Comparison of ENCODE assay signal across 9 cellular contexts in the genomic region with DNA sequence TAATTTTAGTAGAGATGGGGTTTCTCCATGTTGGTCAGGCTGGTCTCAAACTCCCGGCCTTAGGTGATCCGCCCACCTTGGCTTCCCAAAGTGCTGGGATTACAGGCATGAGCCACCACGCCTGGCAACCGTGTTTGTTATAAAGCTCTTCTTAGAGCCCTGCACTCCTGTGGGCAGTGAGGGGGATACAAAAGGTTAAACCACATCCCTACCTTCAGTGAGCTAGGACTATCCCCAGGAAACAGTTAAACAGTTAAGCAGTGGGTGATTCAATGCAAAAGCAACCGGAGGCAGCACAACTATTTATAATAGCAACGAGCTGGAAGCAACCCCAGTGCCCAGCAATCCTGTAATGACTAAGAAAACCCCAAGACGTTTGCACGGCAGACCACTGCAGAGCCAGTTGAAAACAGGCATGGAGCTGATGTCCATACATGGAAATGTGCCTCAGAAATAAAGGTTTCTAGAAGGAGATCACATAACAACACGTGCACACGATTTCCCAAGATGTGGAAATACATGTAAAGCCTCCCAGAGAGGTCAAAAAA.
A peak's percentile ranks its signal among the peaks of the same experiment; 100 is the strongest.
DNase-seq lines count a peak whose midpoint lies in the region; ATAC-seq lines count a peak whose summit lies in the region.
"Had no signal": no experiment of that assay in that cellular context is flagged by ENCODE, and none has a peak within 500 bp of the region (broad histone marks: within the 10 kb centered on the region; RNA-seq: fewer than 3 reads in every experiment).

No MANE protein-coding gene starts in this region.

- no peak overlapping the region for H3K4me2 ChIP-seq in Karpas-422 (ENCODE audit: low read depth, low read length, poor library complexity, severe bottlenecking)

- H3K79me2 ChIP-seq in Karpas-422 (ENCODE audit: low read length) = no peaks in the 10 kb centered on the region

- intact Hi-C loops in right cardiac atrium (cut with DNase I) = loop anchor here in 1 of 4 donors (10.0 kb wide), 1 partner anchor 1078 kb away; no protein-coding TSS in a partner anchor

- H2AFZ ChIP-seq in Karpas-422 (ENCODE audit: low read length) = no peak overlapping the region

- ATAC-seq in GM19043 (IDR thresholded peaks at IDR 0.05; ENCODE audit: low read depth, unreplicated experiment) = peak; percentile 87
- ATAC-seq in HG03135 (IDR thresholded peaks at IDR 0.05; ENCODE audit: unreplicated experiment) = peak; percentile 80
- peak; percentile 60 to 80 for ATAC-seq in right cardiac atrium

- H3K9me3 ChIP-seq in right cardiac atrium (ENCODE audit: control insufficient read depth, low read length) (no peaks in the 10 kb centered on the region), Karpas-422 (ENCODE audit: low read length) (no peaks in the 10 kb centered on the region)

- peaks cover 21% of the 10 kb centered on the region for H3K4me1 Mint-ChIP-seq in T-helper 2 cell treated with Interferon-gamma antibody and Interleukin-4, amounts not matched to agents 5 μg/mL and 100 μg/mL, for 36 hours (ENCODE audit: low read depth)

- DNase-seq in AG08395 (ENCODE audit: low spot score) = peak; percentile 96
- DNase-seq in T-helper 2 cell treated with Interferon-gamma antibody and Interleukin-4, amounts not matched to agents 5 μg/mL and 100 μg/mL, for 36 hours (ENCODE audit: low spot score) = peak; percentile 69
- peak in 1 of 3 donors; percentile 42 for DNase-seq in right cardiac atrium
- no peak for DNase-seq in stimulated activated CD4-positive, alpha-beta T cell treated with anti-CD3 and anti-CD28 coated beads, Interleukin-12 subunit alpha, Interleukin-12 subunit beta, amount 100 ng/mL, for 4 hours
- no peak for DNase-seq in Karpas-422
- no peak for DNase-seq in germinal center (ENCODE audit: low spot score)

- no peaks in the 10 kb centered on the region for H3K27me3 Mint-ChIP-seq in T-helper 2 cell treated with Interferon-gamma antibody and Interleukin-4, amounts not matched to agents 5 μg/mL and 100 μg/mL, for 36 hours (ENCODE audit: low read depth)

- H3K4me1 ChIP-seq in right cardiac atrium (ENCODE audit: control insufficient read depth, insufficient read depth, low read length) (no peaks in the 10 kb centered on the region), Karpas-422 (ENCODE audit: low read length) (no peaks in the 10 kb centered on the region)

- WGBS in right cardiac atrium = 42% methylated on average over 10 of the region's 10 CpGs

- no peak overlapping the region for H3K4me3 ChIP-seq in right cardiac atrium (ENCODE audit: low read length)
- H3K4me3 ChIP-seq in Karpas-422 (ENCODE audit: low read length) = no peak overlapping the region
- H3K4me3 ChIP-seq: cardiac muscle cell had no signal

- no peaks in the 10 kb centered on the region for H3K36me3 ChIP-seq in Karpas-422 (ENCODE audit: insufficient read depth, low read length)
- H3K36me3 ChIP-seq: cardiac muscle cell had no signal

- no peaks in the 10 kb centered on the region for H3K36me3 Mint-ChIP-seq in T-helper 2 cell treated with Interferon-gamma antibody and Interleukin-4, amounts not matched to agents 5 μg/mL and 100 μg/mL, for 36 hours (ENCODE audit: low read depth)

- peak overlapping the region; percentile 81 for H3K27ac Mint-ChIP-seq in T-helper 2 cell treated with Interferon-gamma antibody and Interleukin-4, amounts not matched to agents 5 μg/mL and 100 μg/mL, for 36 hours

- no peak overlapping the region for H3K27ac ChIP-seq in right cardiac atrium (ENCODE audit: low read length)
- H3K27ac ChIP-seq in Karpas-422 (ENCODE audit: low read length) = no peak overlapping the region
- H3K27ac ChIP-seq: cardiac muscle cell had no signal

- H3K9me2 ChIP-seq in Karpas-422 (replicated peaks; ENCODE audit: insufficient read depth, low read length) = no peaks in the 10 kb centered on the region

- peaks cover 3% of the 10 kb centered on the region for H3K9me3 Mint-ChIP-seq in T-helper 2 cell treated with Interferon-gamma antibody and Interleukin-4, amounts not matched to agents 5 μg/mL and 100 μg/mL, for 36 hours

- no peak overlapping the region for H3K9ac ChIP-seq in Karpas-422 (ENCODE audit: low read length)

- H3K27me3 ChIP-seq in right cardiac atrium (ENCODE audit: control insufficient read depth, insufficient read depth) = no peaks in the 10 kb centered on the region
- peaks cover 4% of the 10 kb centered on the region; the same call in 1 of the 2 replicates for H3K27me3 ChIP-seq in Karpas-422 (ENCODE audit: low read length)
- H3K27me3 ChIP-seq: cardiac muscle cell had no signal

- H4K20me1 ChIP-seq in Karpas-422 (ENCODE audit: insufficient read depth, low read depth, low read length) = no peaks in the 10 kb centered on the region

- peak overlapping the region; percentile 29 for H3K4me3 Mint-ChIP-seq in T-helper 2 cell treated with Interferon-gamma antibody and Interleukin-4, amounts not matched to agents 5 μg/mL and 100 μg/mL, for 36 hours

Comparison
In these comparisons a context has a peak if more than half of its experiments do, and no peak if none do; other contexts are left out.
1. DNase-seq: peak in AG08395 (single experiment) and T-helper 2 cell treated with Interferon-gamma antibody and Interleukin-4, amounts not matched to agents 5 μg/mL and 100 μg/mL, for 36 hours (single experiment); none in stimulated activated CD4-positive, alpha-beta T cell treated with anti-CD3 and anti-CD28 coated beads, Interleukin-12 subunit alpha, Interleukin-12 subunit beta, amount 100 ng/mL, for 4 hours (single experiment), Karpas-422 (single experiment) and germinal center (single experiment).
2. Peak in every context shown above with its lines, with median percentiles within 50 percentile points of each other: ATAC-seq.